Comparison of ENCODE assay signal across 16 cellular contexts in the genomic region with DNA sequence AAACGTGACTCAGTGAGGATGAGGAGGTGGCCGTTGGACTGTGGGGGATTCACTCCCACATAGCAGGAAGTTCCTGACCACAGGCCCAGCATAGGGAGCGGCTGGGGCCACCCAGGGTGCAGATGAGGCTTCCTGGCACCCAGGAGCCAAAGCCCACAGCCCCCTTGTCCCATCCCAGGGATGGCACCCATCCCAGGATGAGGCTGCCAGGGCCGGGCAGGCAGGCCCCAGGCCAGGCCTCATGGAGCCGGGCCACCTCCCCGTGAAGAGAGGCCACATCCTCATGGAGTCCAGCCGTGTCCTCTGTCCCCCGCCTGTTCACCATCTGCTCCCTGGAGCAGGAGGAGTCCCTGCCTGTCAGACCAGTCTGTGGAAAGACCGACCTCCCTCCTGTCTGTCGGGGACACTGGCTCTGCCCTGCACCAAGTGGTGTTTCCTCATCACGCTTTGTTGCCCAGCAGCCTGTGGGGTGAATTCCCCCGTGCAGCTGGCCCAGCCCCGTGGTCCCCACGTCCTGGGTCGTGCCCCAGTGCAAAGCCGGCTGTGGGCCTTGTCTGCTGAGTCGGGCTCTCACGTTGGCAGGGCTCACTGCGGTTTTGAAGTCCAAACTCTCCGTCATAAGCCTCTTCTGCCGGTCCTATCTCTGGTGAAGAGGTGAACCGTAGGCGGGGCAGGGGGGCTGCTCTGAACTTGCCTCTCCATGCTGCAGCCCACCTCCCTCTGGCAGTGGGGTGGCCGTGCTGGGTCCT. TPM values are rescaled to one million over a fixed set of nuclear protein-coding genes. Genes with fewer than 3 reads are reported as not detected.
DNase-seq lines count a peak whose midpoint lies in the region; ATAC-seq, FAIRE-seq and TF ChIP-seq lines count a peak whose summit lies in the region.
"Had no signal": no experiment of that assay in that cellular context is flagged by ENCODE, and none has a peak within 500 bp of the region (broad histone marks: within the 10 kb centered on the region; RNA-seq: fewer than 3 reads in every experiment).

No MANE protein-coding gene starts in this region.

- no peak for FAIRE-seq in H54 (lab: Jason Lieb, UNC)

- H3K9me3 ChIP-seq in GM23248 (ENCODE audit: low read depth) (no peaks in the 10 kb centered on the region), PC-3 (ENCODE audit: low read length) (no peaks in the 10 kb centered on the region)
- H3K9me3 ChIP-seq: ascending aorta, gastrocnemius medialis, neutrophil had no signal

- peak overlapping the region; percentile 52 for H3K9ac ChIP-seq in GM23248
- no peak overlapping the region for H3K9ac ChIP-seq in PC-3 (ENCODE audit: low read length)

- H3K27ac Mint-ChIP-seq in Calu3 (ENCODE audit: unreplicated experiment) = no peak overlapping the region
- H3K27ac Mint-ChIP-seq: WTC11 had no signal

- H3K27ac ChIP-seq in GM23248 (no peak overlapping the region), PC-3 (ENCODE audit: low read length) (no peak overlapping the region)
- H3K27ac ChIP-seq: ascending aorta, gastrocnemius medialis, neutrophil had no signal

- peaks cover 21% of the 10 kb centered on the region for H3K4me1 Mint-ChIP-seq in Calu3 (ENCODE audit: low read depth, unreplicated experiment)

- no peak overlapping the region for H3K4me2 ChIP-seq in GM23248 (ENCODE audit: unreplicated experiment)
- H3K4me2 ChIP-seq in PC-3 (ENCODE audit: low read length) = no peak overlapping the region

- BruUV-seq in PC-3 (replicated peaks; lab: Mats Ljungman, UMichigan) = no TSS peak
- no TSS peak for BruUV-seq in Calu3 (replicated peaks; lab: Mats Ljungman, UMichigan)

- no peak overlapping the region for H3K4me3 ChIP-seq in AG10803 (ENCODE audit: low read length)
- no peak overlapping the region for H3K4me3 ChIP-seq in GM23248
- no peak overlapping the region for H3K4me3 ChIP-seq in PC-3 (ENCODE audit: low read length)
- H3K4me3 ChIP-seq: ascending aorta, gastrocnemius medialis had no signal

- H3K36me3 Mint-ChIP-seq in Calu3 (ENCODE audit: insufficient read depth, unreplicated experiment) = peaks cover 11% of the 10 kb centered on the region

- TF ChIP-seq POLR2A in H54 (IDR thresholded peaks at IDR 0.05; ENCODE audit: low read depth, low read length) = no peak

- peaks cover 41% of the 10 kb centered on the region for H3K27me3 Mint-ChIP-seq in Calu3 (ENCODE audit: unreplicated experiment)

- H3K4me3 Mint-ChIP-seq in Calu3 (ENCODE audit: low read depth, unreplicated experiment) = no peak overlapping the region
- H3K4me3 Mint-ChIP-seq: WTC11 had no signal

- intact Hi-C loops in PC-3 (cut with micrococcal nuclease) (no loop called here), Calu3 (cut with micrococcal nuclease; ENCODE audit: unreplicated experiment) (no loop called here)

- no peaks in the 10 kb centered on the region for H3F3A ChIP-seq in GM23248 (ENCODE audit: insufficient read depth)
- no peaks in the 10 kb centered on the region for H3F3A ChIP-seq in PC-3 (ENCODE audit: low read length, unreplicated experiment)

- in situ Hi-C loops in GM23248 (cut with MboI) = no loop called here

- H2AFZ ChIP-seq in GM23248 (no peak overlapping the region), PC-3 (ENCODE audit: low read length) (no peak overlapping the region)

- no peaks in the 10 kb centered on the region for H3K9me3 Mint-ChIP-seq in Calu3 (ENCODE audit: low read depth, unreplicated experiment)
- H3K9me3 Mint-ChIP-seq: WTC11 had no signal

- no peaks in the 10 kb centered on the region for H3K9me2 ChIP-seq in GM23248 (ENCODE audit: insufficient read depth)
- no peaks in the 10 kb centered on the region for H3K9me2 ChIP-seq in PC-3 (replicated peaks; ENCODE audit: low read length)

- no peak for TF ChIP-seq CTCF in AG10803 (conservative IDR thresholded peaks at IDR 0.05; ENCODE audit: low read length)
- no peak for TF ChIP-seq CTCF in PC-3 (conservative IDR thresholded peaks at IDR 0.05; ENCODE audit: low read depth, low read length)
- TF ChIP-seq CTCF in Calu3 (IDR thresholded peaks at IDR 0.05; ENCODE audit: unreplicated experiment) = no peak

- H4K20me1 ChIP-seq in GM23248 (ENCODE audit: insufficient read depth) (no peaks in the 10 kb centered on the region), PC-3 (ENCODE audit: low read length) (no peaks in the 10 kb centered on the region)

- CTCF ChIA-PET in PC-3 (lab: Charles Lee) (no interaction called here), Calu3 (lab: Charles Lee) (no interaction called here)

- POLR2A ChIA-PET in PC-3 (lab: Charles Lee; ENCODE audit: unreplicated experiment) = no interaction called here

- ATAC-seq in PC-3 = peak; percentile 12
- ATAC-seq in HG02852 (IDR thresholded peaks at IDR 0.05; ENCODE audit: unreplicated experiment) = no peak
- ATAC-seq in HG02763 (IDR thresholded peaks at IDR 0.05; ENCODE audit: unreplicated experiment) = no peak
- ATAC-seq: gastrocnemius medialis, WTC11 had no signal

- H3K79me2 ChIP-seq in GM23248 (ENCODE audit: insufficient read depth) (no peaks in the 10 kb centered on the region), PC-3 (ENCODE audit: low read length) (no peaks in the 10 kb centered on the region)

- no peaks in the 10 kb centered on the region for H3K36me3 ChIP-seq in GM23248 (ENCODE audit: low read depth)
- no peaks in the 10 kb centered on the region for H3K36me3 ChIP-seq in PC-3 (ENCODE audit: low read depth, low read length)
- H3K36me3 ChIP-seq: ascending aorta, gastrocnemius medialis, neutrophil had no signal

- DNase-seq in AG10803 (ENCODE audit: low read depth) (peak; percentile 49), GM23248 (peak; percentile 38), PC-3 (no peak), hepatic stellate cell (ENCODE audit: low spot score) (peak; percentile 51), Calu3 (no peak), H54 (ENCODE audit: insufficient read length, low spot score) (no peak)
- DNase-seq: activated T-cell treated with anti-CD3 and anti-CD28 coated beads, Interleukin-2, amount 50 U/mL, for 1 hour; effector CD8-positive, alpha-beta T cell; gastrocnemius medialis; GOT3; NCI-H345 had no signal

- WGBS in GM23248 (ENCODE audit: low coverage in 1 of 2, low lambda C conversion rate in 2 of 2, missing lambda C conversion rate in 2 of 2), 2 experiments = 23 to 28% methylated on average over 22 to 23 of the region's 24 CpGs

- H3K4me1 ChIP-seq in GM23248 (ENCODE audit: insufficient read depth) (peaks cover 10% of the 10 kb centered on the region), PC-3 (ENCODE audit: insufficient read depth, low read length) (peaks cover 10% of the 10 kb centered on the region; the same call in 1 of the 2 replicates)
- H3K4me1 ChIP-seq: ascending aorta, gastrocnemius medialis had no signal

- H3K27me3 ChIP-seq in GM23248 (replicated peaks; ENCODE audit: insufficient read depth) (no peaks in the 10 kb centered on the region), PC-3 (ENCODE audit: low read length) (no peaks in the 10 kb centered on the region)
- H3K27me3 ChIP-seq: ascending aorta, neutrophil had no signal

RNA-seq across cellular contexts. Expression of gene MMP17, which starts 24.5 kb away (rescaled TPM):
- 36.5 and 52.1 TPM in 2 replicates for total RNA-seq in GM23248 (2014; rRNA removed; shearing (Covaris generic))
- 10.1 and 13.8 TPM in 2 replicates for polyA plus RNA-seq in GM23248 (2016; fragmentation: Nextera tagmentation; extraction: Ambion mirVana)
- 30.2 and 31.8 TPM in 2 replicates for total RNA-seq in PC-3 (2014; rRNA removed)
- total RNA-seq in Calu3 (2022) = 0.61 and 1.4 TPM in 2 replicates

RNA-seq across cellular contexts. Expression of gene ULK1, which starts 41.7 kb away (rescaled TPM):
- total RNA-seq in GM23248 (2014; rRNA removed; shearing (Covaris generic)) = 6.9 and 7.1 TPM in 2 replicates
- 4.0 TPM in 2 replicates for polyA plus RNA-seq in GM23248 (2016; fragmentation: Nextera tagmentation; extraction: Ambion mirVana)
- total RNA-seq in PC-3 (2014; rRNA removed) (15.7 and 29.5 TPM in 2 replicates), Calu3 (2022) (48.7 and 48.9 TPM in 2 replicates)

Comparison
In these comparisons a context has a peak if more than half of its experiments do, and no peak if none do; other contexts are left out.
1. DNase-seq: peak in AG10803 (single experiment), GM23248 (single experiment) and hepatic stellate cell (single experiment); none in PC-3 (single experiment), Calu3 (single experiment) and H54 (single experiment).
2. RNA of gene MMP17, which starts 24.5 kb away (total RNA-seq): 36.5 to 52.1 TPM in GM23248 and 30.2 to 31.8 TPM in PC-3; 0.61 to 1.4 TPM in Calu3; every median in the first group is over 10 times any median in the second.